In genomic region chr7:33788493-33788892, GRCh38 we compare ENCODE assay signal across 15 cellular contexts.
A peak's percentile ranks its signal among the peaks of the same experiment; 100 is the strongest.
DNase-seq lines count a peak whose midpoint lies in the region; ATAC-seq and TF ChIP-seq lines count a peak whose summit lies in the region.
"Had no signal": no experiment of that assay in that cellular context is flagged by ENCODE, and none has a peak within 500 bp of the region (broad histone marks: within the 10 kb centered on the region; RNA-seq: fewer than 3 reads in every experiment).

No MANE protein-coding gene starts in this region.

- TF ChIP-seq CTCF in right atrium auricular region (IDR thresholded peaks at IDR 0.05) (no peak), thyroid gland (IDR thresholded peaks at IDR 0.05) (no peak)

- H3K9me3 ChIP-seq in right atrium auricular region (peaks cover 0 to 2% of the 10 kb centered on the region in 2 donors), thyroid gland (no peaks in the 10 kb centered on the region)
- H3K9me3 ChIP-seq: HAP-1 had no signal

- H3K27me3 ChIP-seq in right atrium auricular region (no peaks in the 10 kb centered on the region), thyroid gland (no peaks in the 10 kb centered on the region)

- 78 to 82% methylated on average over 7 of the region's 7 CpGs for WGBS in thyroid gland, 2 donors

- H3K36me3 ChIP-seq in right atrium auricular region, result no peaks in the 10 kb centered on the region
- no peaks in the 10 kb centered on the region for H3K36me3 ChIP-seq in thyroid gland
- H3K36me3 ChIP-seq: HAP-1 had no signal

- peak; percentile 11 for ATAC-seq in Right ventricle myocardium superior (ENCODE audit: poor library complexity)
- peak; percentile 60 for ATAC-seq in sciatic nerve

- H3K4me3 ChIP-seq in right atrium auricular region, result no peak overlapping the region
- H3K4me3 ChIP-seq in thyroid gland (replicated peaks in 1 of 3), result no peak overlapping the region
- H3K4me3 ChIP-seq: HAP-1 had no signal

- no peak for TF ChIP-seq POLR2A in thyroid gland (IDR thresholded peaks at IDR 0.05)

- H3K27ac ChIP-seq in right atrium auricular region (no peak overlapping the region), thyroid gland (no peak overlapping the region)

- intact Hi-C loops in Right ventricle myocardium superior (cut with DNase I) (no loop called here), sciatic nerve (cut with DNase I) (no loop called here), thyroid gland (cut with DNase I) (no loop called here)

- H3K4me1 ChIP-seq in right atrium auricular region, result no peaks in the 10 kb centered on the region
- H3K4me1 ChIP-seq in thyroid gland, result no peaks in the 10 kb centered on the region
- H3K4me1 ChIP-seq: HAP-1 had no signal

- DNase-seq in Right ventricle myocardium superior (no peak), right atrium auricular region (ENCODE audit: low spot score) (no peak), astrocyte of the hippocampus (ENCODE audit: low read depth, low spot score) (peak; percentile 42), left kidney (ENCODE audit: low read depth, low spot score) (peak; percentile 33), sciatic nerve (ENCODE audit: low spot score) (no peak), NCI-H2196 treated with DMSO at 0.1 percent for 48 hours (lab: John Stamatoyannopoulos, UW; ENCODE audit: unreplicated experiment) (no peak), thyroid gland (no peak), CD1c-positive myeloid dendritic cell (ENCODE audit: extremely low spot score) (no peak)
- DNase-seq: ACHN; CD4-positive, alpha-beta memory T cell; DMS153; DMS79 treated with DMSO at 0.1 percent for 48 hours; EL; GOT3 had no signal

Comparison
In these comparisons a context has a peak if more than half of its experiments do, and no peak if none do; other contexts are left out.
1. DNase-seq: peak in astrocyte of the hippocampus (single experiment) and left kidney (single experiment); none in Right ventricle myocardium superior (single experiment), right atrium auricular region (single experiment), sciatic nerve (single experiment), NCI-H2196 treated with DMSO at 0.1 percent for 48 hours (single experiment), thyroid gland (0 of 2) and CD1c-positive myeloid dendritic cell (single experiment).